ENCODE assay signal across 23 cellular contexts in the genomic region with DNA sequence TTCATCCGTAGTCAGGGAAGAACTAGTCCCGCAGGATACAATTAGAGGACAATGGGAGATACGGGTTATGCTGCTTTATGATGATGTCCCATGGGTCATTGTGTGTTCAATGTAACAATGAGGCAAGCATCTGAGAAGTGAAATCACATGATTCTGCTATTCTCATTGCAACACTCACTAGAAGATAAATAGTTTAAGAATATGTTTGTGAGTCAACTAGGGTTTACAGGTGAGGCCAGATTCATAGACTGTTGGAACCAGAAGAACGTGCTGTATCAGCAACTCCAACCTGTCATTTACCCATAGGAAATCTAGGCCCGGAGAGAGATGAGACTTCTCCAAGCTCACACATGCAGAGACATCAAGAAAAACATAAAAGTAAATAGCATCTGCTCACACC.
DNase-seq lines count a peak whose midpoint lies in the region; ATAC-seq and TF ChIP-seq lines count a peak whose summit lies in the region.
"Had no signal": no experiment of that assay in that cellular context is flagged by ENCODE, and none has a peak within 500 bp of the region (broad histone marks: within the 10 kb centered on the region; RNA-seq: fewer than 3 reads in every experiment).

No MANE protein-coding gene starts in this region.

- no peak for TF ChIP-seq CTCF in natural killer cell (IDR thresholded peaks at IDR 0.05)

- H3K4me3 ChIP-seq in GM23248, result no peak overlapping the region
- H3K4me3 ChIP-seq: BLaER1 treated with 17β-estradiol and CSF1 and Interleukin-3, amounts not matched to agents 10 nM and 100 nM; SJCRH30 had no signal

- no peak overlapping the region for H2AFZ ChIP-seq in GM23248

- H3K9me3 ChIP-seq in GM23248 (ENCODE audit: low read depth), result no peaks in the 10 kb centered on the region
- H3K9me3 ChIP-seq: SJCRH30 had no signal

- no peaks in the 10 kb centered on the region for H4K20me1 ChIP-seq in GM23248 (ENCODE audit: insufficient read depth)
- H4K20me1 ChIP-seq: BLaER1 treated with 17β-estradiol and CSF1 and Interleukin-3, amounts not matched to agents 10 nM and 100 nM had no signal

- H3K79me2 ChIP-seq in GM23248 (ENCODE audit: insufficient read depth), result no peaks in the 10 kb centered on the region

- no peak overlapping the region for H3K4me2 ChIP-seq in GM23248 (ENCODE audit: unreplicated experiment)
- H3K4me2 ChIP-seq: BLaER1 treated with 17β-estradiol and CSF1 and Interleukin-3, amounts not matched to agents 10 nM and 100 nM had no signal

- H3K27ac Mint-ChIP-seq in natural killer cell, result peak overlapping the region; percentile 8 to 23
- no peak overlapping the region for H3K27ac Mint-ChIP-seq in natural killer cell treated with Interleukin-12 subunit alpha and Interleukin-12 subunit beta and Interleukin-15 and Interleukin-18, amount 100 ng/mL, for 72 hours
- H3K27ac Mint-ChIP-seq in activated CD8-positive, alpha-beta memory T cell treated with anti-CD3 and anti-CD28 coated beads, Interleukin-2, amount 10 ng/mL, durations not matched to agents 7 days and 5 days, result no peak overlapping the region

- peaks cover 55% of the 10 kb centered on the region for H3K36me3 Mint-ChIP-seq in natural killer cell
- peaks cover 9% of the 10 kb centered on the region for H3K36me3 Mint-ChIP-seq in natural killer cell treated with Interleukin-12 subunit alpha and Interleukin-12 subunit beta and Interleukin-15 and Interleukin-18, amount 100 ng/mL, for 72 hours
- peaks cover 52% of the 10 kb centered on the region for H3K36me3 Mint-ChIP-seq in activated CD8-positive, alpha-beta memory T cell treated with anti-CD3 and anti-CD28 coated beads, Interleukin-2, amount 10 ng/mL, durations not matched to agents 7 days and 5 days

- H3K4me3 Mint-ChIP-seq in natural killer cell, result no peak overlapping the region
- no peak overlapping the region for H3K4me3 Mint-ChIP-seq in natural killer cell treated with Interleukin-12 subunit alpha and Interleukin-12 subunit beta and Interleukin-15 and Interleukin-18, amount 100 ng/mL, for 72 hours
- no peak overlapping the region for H3K4me3 Mint-ChIP-seq in activated CD8-positive, alpha-beta memory T cell treated with anti-CD3 and anti-CD28 coated beads, Interleukin-2, amount 10 ng/mL, durations not matched to agents 7 days and 5 days

- in situ Hi-C loops in GM23248 (cut with MboI), result no loop called here

- no peak overlapping the region for H3K9ac ChIP-seq in GM23248
- H3K9ac ChIP-seq: BLaER1 treated with 17β-estradiol and CSF1 and Interleukin-3, amounts not matched to agents 10 nM and 100 nM had no signal

- H3K9me3 Mint-ChIP-seq in natural killer cell, result no peaks in the 10 kb centered on the region
- no peaks in the 10 kb centered on the region for H3K9me3 Mint-ChIP-seq in natural killer cell treated with Interleukin-12 subunit alpha and Interleukin-12 subunit beta and Interleukin-15 and Interleukin-18, amount 100 ng/mL, for 72 hours
- no peaks in the 10 kb centered on the region for H3K9me3 Mint-ChIP-seq in activated CD8-positive, alpha-beta memory T cell treated with anti-CD3 and anti-CD28 coated beads, Interleukin-2, amount 10 ng/mL, durations not matched to agents 7 days and 5 days (ENCODE audit: low read depth)

- CTCF ChIA-PET in activated CD8-positive, alpha-beta memory T cell treated with anti-CD3 and anti-CD28 coated beads, Interleukin-2, amount 10 ng/mL, durations not matched to agents 7 days and 5 days (lab: Charles Lee), result interaction anchor here (1.4 to 1.5 kb wide), 2 partner anchors 73 to 104 kb away, joined by 4 read pairs; no protein-coding TSS in a partner anchor

- H3K4me1 Mint-ChIP-seq in natural killer cell, result peaks cover 37 to 38% of the 10 kb centered on the region in 2 donors
- H3K4me1 Mint-ChIP-seq in natural killer cell treated with Interleukin-12 subunit alpha and Interleukin-12 subunit beta and Interleukin-15 and Interleukin-18, amount 100 ng/mL, for 72 hours (ENCODE audit: low read depth in 2 of 2), result peaks cover 26 to 34% of the 10 kb centered on the region in 2 donors
- peaks cover 33% of the 10 kb centered on the region for H3K4me1 Mint-ChIP-seq in activated CD8-positive, alpha-beta memory T cell treated with anti-CD3 and anti-CD28 coated beads, Interleukin-2, amount 10 ng/mL, durations not matched to agents 7 days and 5 days

- DNase-seq in NCI-H1417 (lab: John Stamatoyannopoulos, UW), result peak in 2 of 3 experiments; percentile 20 to 29
- DNase-seq in NCI-H1417 treated with DMSO at 0.1 percent for 48 hours (lab: John Stamatoyannopoulos, UW), result no peak
- no peak for DNase-seq in natural killer cell
- no peak for DNase-seq in natural killer cell treated with Interleukin-12 subunit alpha and Interleukin-12 subunit beta and Interleukin-15 and Interleukin-18, amount 100 ng/mL, for 72 hours (ENCODE audit: low spot score)
- DNase-seq in GM23248, result no peak
- no peak for DNase-seq in activated CD8-positive, alpha-beta memory T cell treated with anti-CD3 and anti-CD28 coated beads, Interleukin-2, amount 10 ng/mL, durations not matched to agents 7 days and 5 days
- DNase-seq: ACHN, DMS53, GDM1, GOT3, HCEC 1CT, IMR-90, NCI-H1105 treated with DMSO at 0.1 percent for 48 hours, NCI-H1694 treated with DMSO at 0.1 percent for 48 hours, NCI-H2107, NCI-H2227 treated with DMSO at 0.1 percent for 48 hours, NCI-H524, OCI-M1, SJCRH30 had no signal

- H3K27ac ChIP-seq in GM23248, result no peak overlapping the region
- H3K27ac ChIP-seq: 22Rv1; BLaER1 treated with 17β-estradiol and CSF1 and Interleukin-3, amounts not matched to agents 10 nM and 100 nM; SJCRH30 had no signal

- H3K9me2 ChIP-seq in GM23248 (ENCODE audit: insufficient read depth), result no peaks in the 10 kb centered on the region; the same call in 1 of the 2 replicates

- no peaks in the 10 kb centered on the region for H3K36me3 ChIP-seq in GM23248 (ENCODE audit: low read depth)
- H3K36me3 ChIP-seq: BLaER1 treated with 17β-estradiol and CSF1 and Interleukin-3, amounts not matched to agents 10 nM and 100 nM; SJCRH30 had no signal

- intact Hi-C loops in natural killer cell (cut with micrococcal nuclease), result no loop called here

- peaks cover 12% of the 10 kb centered on the region; the same call in 1 of the 2 replicates for H3K27me3 ChIP-seq in GM23248 (replicated peaks; ENCODE audit: insufficient read depth)
- H3K27me3 ChIP-seq: BLaER1 treated with 17β-estradiol and CSF1 and Interleukin-3, amounts not matched to agents 10 nM and 100 nM had no signal

- H3K27me3 Mint-ChIP-seq in natural killer cell (ENCODE audit: low read depth in 2 of 2), result no peaks in the 10 kb centered on the region
- H3K27me3 Mint-ChIP-seq in natural killer cell treated with Interleukin-12 subunit alpha and Interleukin-12 subunit beta and Interleukin-15 and Interleukin-18, amount 100 ng/mL, for 72 hours, result no peaks in the 10 kb centered on the region
- H3K27me3 Mint-ChIP-seq in activated CD8-positive, alpha-beta memory T cell treated with anti-CD3 and anti-CD28 coated beads, Interleukin-2, amount 10 ng/mL, durations not matched to agents 7 days and 5 days, result no peaks in the 10 kb centered on the region

- ATAC-seq in natural killer cell (no peak), esophagus mucosa (peak; percentile 89), HG03175 (IDR thresholded peaks at IDR 0.05; ENCODE audit: unreplicated experiment) (no peak)
- no peak for ATAC-seq in natural killer cell treated with Interleukin-12 subunit alpha and Interleukin-12 subunit beta and Interleukin-15 and Interleukin-18, amount 100 ng/mL, for 72 hours
- ATAC-seq in activated CD8-positive, alpha-beta memory T cell treated with anti-CD3 and anti-CD28 coated beads, Interleukin-2, amount 10 ng/mL, durations not matched to agents 7 days and 5 days, result no peak

- H3K4me1 ChIP-seq in GM23248 (ENCODE audit: insufficient read depth), result no peaks in the 10 kb centered on the region
- H3K4me1 ChIP-seq: SJCRH30 had no signal

- WGBS in GM23248 (ENCODE audit: low coverage in 1 of 2, low lambda C conversion rate in 2 of 2, missing lambda C conversion rate in 2 of 2), 2 experiments, result 74% methylated on average over 5 of the region's 5 CpGs

- H3F3A ChIP-seq in GM23248 (ENCODE audit: insufficient read depth), result no peaks in the 10 kb centered on the region

Comparison
In these comparisons a context has a peak if more than half of its experiments do, and no peak if none do; other contexts are left out.
1. DNase-seq: peak in NCI-H1417 (2 of 3); none in NCI-H1417 treated with DMSO at 0.1 percent for 48 hours (single experiment), natural killer cell (single experiment), natural killer cell treated with Interleukin-12 subunit alpha and Interleukin-12 subunit beta and Interleukin-15 and Interleukin-18, amount 100 ng/mL, for 72 hours (single experiment), GM23248 (single experiment) and activated CD8-positive, alpha-beta memory T cell treated with anti-CD3 and anti-CD28 coated beads, Interleukin-2, amount 10 ng/mL, durations not matched to agents 7 days and 5 days (single experiment).
2. H3K27ac Mint-ChIP-seq: peak in natural killer cell (2 of 2); none in natural killer cell treated with Interleukin-12 subunit alpha and Interleukin-12 subunit beta and Interleukin-15 and Interleukin-18, amount 100 ng/mL, for 72 hours (0 of 2) and activated CD8-positive, alpha-beta memory T cell treated with anti-CD3 and anti-CD28 coated beads, Interleukin-2, amount 10 ng/mL, durations not matched to agents 7 days and 5 days (single experiment).